Comparison of ENCODE assay signal across 17 cellular contexts in the genomic region with DNA sequence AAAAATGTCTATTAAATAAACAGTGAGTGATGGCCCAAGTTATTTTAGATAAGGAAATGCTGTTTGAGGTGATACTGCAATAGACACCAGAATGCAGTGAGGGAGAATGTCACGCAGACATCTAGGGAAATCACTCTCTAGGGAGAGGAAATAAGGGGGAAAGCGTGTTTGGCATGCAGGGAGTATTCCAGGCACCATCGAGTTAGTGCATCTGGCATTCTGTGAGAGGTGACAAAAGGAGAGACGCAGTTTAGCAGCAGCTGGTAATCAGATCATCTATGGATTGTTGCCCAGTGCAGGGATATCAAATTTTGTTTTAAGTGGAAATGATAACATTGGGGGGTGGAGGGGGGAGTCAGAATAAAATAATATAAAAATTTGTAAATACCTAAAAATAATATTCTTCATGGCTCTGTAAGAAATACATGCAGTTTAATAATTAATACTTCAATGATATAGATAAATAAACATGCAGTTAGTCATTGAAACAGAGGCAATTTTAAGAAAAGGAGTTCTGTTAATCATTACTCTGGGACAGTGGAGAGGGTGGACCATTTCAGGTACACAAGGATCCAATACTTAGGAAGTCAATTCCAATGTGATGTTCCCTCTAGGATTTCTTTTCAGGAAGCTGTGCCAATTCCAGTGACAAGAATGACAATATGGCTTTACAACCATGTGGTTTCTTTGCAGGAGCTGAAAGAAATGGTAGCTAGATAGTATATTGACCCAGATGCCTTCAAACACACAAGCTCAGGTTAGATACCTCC.
DNase-seq lines count a peak whose midpoint lies in the region; ATAC-seq and TF ChIP-seq lines count a peak whose summit lies in the region.
"Had no signal": no experiment of that assay in that cellular context is flagged by ENCODE, and none has a peak within 500 bp of the region (broad histone marks: within the 10 kb centered on the region; RNA-seq: fewer than 3 reads in every experiment).

No MANE protein-coding gene starts in this region.

- H3K79me2 ChIP-seq in PC-9 (ENCODE audit: low read depth), result no peaks in the 10 kb centered on the region

- H3K27ac ChIP-seq in PC-9, result no peak overlapping the region
- no peak overlapping the region for H3K27ac ChIP-seq in esophagus muscularis mucosa (replicated peaks in 1 of 4)
- H3K27ac ChIP-seq: BLaER1 treated with 17β-estradiol and CSF1 and Interleukin-3, amounts not matched to agents 10 nM and 100 nM; spleen; thyroid gland had no signal

- ATAC-seq in HG03571 (IDR thresholded peaks at IDR 0.05; ENCODE audit: unreplicated experiment), result no peak

- WGBS in esophagus muscularis mucosa, result 23% methylated on average over 4 of the region's 4 CpGs

- H2AFZ ChIP-seq in PC-9, result no peak overlapping the region

- no peaks in the 10 kb centered on the region for H3K36me3 ChIP-seq in PC-9 (ENCODE audit: low read depth)
- no peaks in the 10 kb centered on the region for H3K36me3 ChIP-seq in esophagus muscularis mucosa
- H3K36me3 ChIP-seq: BLaER1 treated with 17β-estradiol and CSF1 and Interleukin-3, amounts not matched to agents 10 nM and 100 nM; spleen; thyroid gland had no signal

- DNase-seq in NCI-H2029 treated with DMSO at 0.1 percent for 48 hours (lab: John Stamatoyannopoulos, UW) (peak; percentile 25), NCI-H2029 (lab: John Stamatoyannopoulos, UW) (no peak), NCI-H2081 treated with DMSO at 0.1 percent for 48 hours (lab: John Stamatoyannopoulos, UW) (peak; percentile 25), NCI-H774 (lab: John Stamatoyannopoulos, UW) (peak; percentile 31), PC-9 (no peak), Kasumi-1 (lab: John Stamatoyannopoulos, UW) (no peak), esophagus muscularis mucosa (ENCODE audit: extremely low spot score) (no peak)
- DNase-seq: 8988T; activated T-cell treated with anti-CD3 and anti-CD28 coated beads, Interleukin-2, amount 50 U/mL, for 24 hours; EL; HCEC 1CT; NCI-H226; nephron progenitor cell; spleen; thyroid gland had no signal

- peaks cover 4% of the 10 kb centered on the region; the same call in 1 of the 2 replicates for H3K9me2 ChIP-seq in PC-9 (ENCODE audit: insufficient read depth)

- H3F3A ChIP-seq in PC-9 (ENCODE audit: insufficient read depth, low read depth), result no peaks in the 10 kb centered on the region

- CTCF ChIA-PET in PC-9 (lab: Charles Lee), result no interaction called here

- BruUV-seq in PC-9 (replicated peaks; lab: Mats Ljungman, UMichigan), result no TSS peak

- H3K4me3 ChIP-seq in PC-9 (no peak overlapping the region), esophagus muscularis mucosa (no peak overlapping the region)
- H3K4me3 ChIP-seq: BLaER1 treated with 17β-estradiol and CSF1 and Interleukin-3, amounts not matched to agents 10 nM and 100 nM; spleen; thyroid gland had no signal

- POLR2A ChIA-PET in PC-9 (lab: Charles Lee; ENCODE audit: unreplicated experiment), result no interaction called here

- TF ChIP-seq CTCF in PC-9 (conservative IDR thresholded peaks at IDR 0.05) (no peak), esophagus muscularis mucosa (IDR thresholded peaks at IDR 0.05) (no peak)

- H3K9me3 ChIP-seq in PC-9 (ENCODE audit: insufficient read depth, low read depth), result no peaks in the 10 kb centered on the region
- H3K9me3 ChIP-seq in esophagus muscularis mucosa, result no peaks in the 10 kb centered on the region
- H3K9me3 ChIP-seq: BLaER1 treated with 17β-estradiol and CSF1 and Interleukin-3, amounts not matched to agents 10 nM and 100 nM; thyroid gland had no signal

- no peak for TF ChIP-seq EP300 in esophagus muscularis mucosa (IDR thresholded peaks at IDR 0.05)

- intact Hi-C loops in PC-9 (cut with micrococcal nuclease; ENCODE audit: unreplicated experiment) (no loop called here), esophagus muscularis mucosa (cut with DNase I) (no loop called here)

- no peak overlapping the region for H3K4me2 ChIP-seq in PC-9
- H3K4me2 ChIP-seq: BLaER1 treated with 17β-estradiol and CSF1 and Interleukin-3, amounts not matched to agents 10 nM and 100 nM had no signal

- H3K27me3 ChIP-seq in PC-9 (ENCODE audit: insufficient read depth, low read depth), result no peaks in the 10 kb centered on the region
- H3K27me3 ChIP-seq in esophagus muscularis mucosa, result no peaks in the 10 kb centered on the region
- H3K27me3 ChIP-seq: BLaER1 treated with 17β-estradiol and CSF1 and Interleukin-3, amounts not matched to agents 10 nM and 100 nM; spleen; thyroid gland had no signal

- no peak for TF ChIP-seq POLR2A in esophagus muscularis mucosa (IDR thresholded peaks at IDR 0.05; ENCODE audit: low read depth)

- no peaks in the 10 kb centered on the region for H3K4me1 ChIP-seq in PC-9 (replicated peaks; ENCODE audit: insufficient read depth)
- H3K4me1 ChIP-seq in esophagus muscularis mucosa, result no peaks in the 10 kb centered on the region
- H3K4me1 ChIP-seq: BLaER1 treated with 17β-estradiol and CSF1 and Interleukin-3, amounts not matched to agents 10 nM and 100 nM; thyroid gland had no signal

- no peaks in the 10 kb centered on the region for H4K20me1 ChIP-seq in PC-9 (ENCODE audit: insufficient read depth)
- H4K20me1 ChIP-seq: BLaER1 treated with 17β-estradiol and CSF1 and Interleukin-3, amounts not matched to agents 10 nM and 100 nM had no signal

Comparison
In these comparisons a context has a peak if more than half of its experiments do, and no peak if none do; other contexts are left out.
1. DNase-seq: peak in NCI-H2029 treated with DMSO at 0.1 percent for 48 hours (single experiment), NCI-H2081 treated with DMSO at 0.1 percent for 48 hours (single experiment) and NCI-H774 (single experiment); none in NCI-H2029 (single experiment), PC-9 (0 of 2), Kasumi-1 (0 of 2) and esophagus muscularis mucosa (single experiment).